In the genomic region with DNA sequence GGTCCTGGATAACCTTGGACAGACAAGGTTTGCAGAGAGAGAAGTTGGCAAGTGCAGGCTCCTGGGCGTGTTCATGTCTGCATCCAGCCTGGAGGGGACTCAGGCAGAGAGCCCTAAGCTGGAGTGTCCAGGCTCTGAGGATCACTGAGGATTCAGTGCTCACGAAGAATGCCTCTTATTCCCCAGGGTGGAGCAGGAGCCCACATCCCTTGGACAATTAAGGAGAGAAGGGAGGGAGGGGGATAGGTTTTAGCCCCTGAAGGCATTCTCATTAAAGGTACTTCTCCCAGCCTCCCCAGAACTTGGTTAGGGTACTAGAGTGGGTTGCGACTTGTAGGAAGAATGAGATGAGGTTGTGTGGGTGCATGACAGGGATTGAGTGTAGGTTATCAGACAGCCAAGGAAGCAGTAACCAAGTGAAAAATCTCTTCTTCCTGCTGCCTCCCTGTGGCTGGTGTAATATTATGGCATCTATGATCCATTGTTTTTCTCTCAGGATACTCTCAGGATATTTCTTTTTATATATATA, we compare ENCODE assay signal across 9 cellular contexts. TPM values are rescaled to one million over a fixed set of nuclear protein-coding genes. Genes with fewer than 3 reads are reported as not detected.
DNase-seq lines count a peak whose midpoint lies in the region; ATAC-seq and TF ChIP-seq lines count a peak whose summit lies in the region.
"Had no signal": no experiment of that assay in that cellular context is flagged by ENCODE, and none has a peak within 500 bp of the region (broad histone marks: within the 10 kb centered on the region; RNA-seq: fewer than 3 reads in every experiment).

No MANE protein-coding gene starts in this region.

- peak overlapping the region in 7 of 8 donors; percentile 80 to 98 (median 91) for H3K27ac Mint-ChIP-seq in CD8-positive, alpha-beta memory T cell
- H3K27ac Mint-ChIP-seq in mesothelial cell of epicardium: no peak overlapping the region

- H3K36me3 ChIP-seq in CD8-positive, alpha-beta memory T cell (ENCODE audit: insufficient read depth, low read length): no peaks in the 10 kb centered on the region
- no peaks in the 10 kb centered on the region for H3K36me3 ChIP-seq in skeletal muscle tissue (ENCODE audit: control insufficient read depth in 3 of 3, insufficient read depth in 3 of 3, low read length in 3 of 3)

- intact Hi-C loops in dorsolateral prefrontal cortex (cut with DNase I): no loop called here

- peak overlapping the region; percentile 87 for H3K27ac ChIP-seq in CD8-positive, alpha-beta memory T cell (ENCODE audit: low read depth, low read length)
- H3K27ac ChIP-seq in dorsolateral prefrontal cortex: peak overlapping the region in 27 of 59 donors; percentile 1 to 80 (median 53)
- peak overlapping the region; percentile 80 for H3K27ac ChIP-seq in skeletal muscle tissue (ENCODE audit: low read depth, low read length)

- no peaks in the 10 kb centered on the region for H3K27me3 ChIP-seq in CD8-positive, alpha-beta memory T cell (ENCODE audit: insufficient read depth, low read length, poor library complexity, severe bottlenecking)
- peaks cover 0 to 45% (median 0%) of the 10 kb centered on the region in 45 donors for H3K27me3 ChIP-seq in dorsolateral prefrontal cortex
- H3K27me3 ChIP-seq in skeletal muscle tissue (ENCODE audit: control insufficient read depth in 3 of 3, insufficient read depth in 3 of 3, low read length in 3 of 3): peaks cover 15 to 24% (median 18%) of the 10 kb centered on the region in 3 donors

- H3K9ac ChIP-seq in skeletal muscle tissue (ENCODE audit: low read depth in 1 of 3, low read length in 3 of 3): peak overlapping the region in 2 of 3 donors; percentile 50 to 66

- POLR2A ChIA-PET in CD8-positive, alpha-beta memory T cell (lab: Charles Lee): interaction anchor here (0.6 to 1.4 kb wide), 4 partner anchors 96 to 208 kb away, joined by 4 to 5 read pairs (median 4); no protein-coding TSS in a partner anchor

- peaks cover 0 to 1% of the 10 kb centered on the region in 2 donors for H3K27me3 Mint-ChIP-seq in CD8-positive, alpha-beta memory T cell
- peaks cover 20% of the 10 kb centered on the region for H3K27me3 Mint-ChIP-seq in mesothelial cell of epicardium (ENCODE audit: low read depth)

- no peaks in the 10 kb centered on the region for H3K9me3 ChIP-seq in CD8-positive, alpha-beta memory T cell (ENCODE audit: low read length)
- no peaks in the 10 kb centered on the region for H3K9me3 ChIP-seq in skeletal muscle tissue (ENCODE audit: control insufficient read depth in 3 of 3, low read length in 3 of 3)

- H3K36me3 Mint-ChIP-seq in CD8-positive, alpha-beta memory T cell: peaks cover 0 to 46% (median 11%) of the 10 kb centered on the region in 3 donors
- no peaks in the 10 kb centered on the region for H3K36me3 Mint-ChIP-seq in mesothelial cell of epicardium

- DNase-seq in CD8-positive, alpha-beta memory T cell: no peak
- no peak for DNase-seq in dorsolateral prefrontal cortex
- DNase-seq in NCI-H748 treated with DMSO at 0.1 percent for 48 hours (lab: John Stamatoyannopoulos, UW): no peak
- no peak for DNase-seq in mesothelial cell of epicardium (ENCODE audit: low spot score in 2 of 2, unreplicated experiment in 2 of 2)
- no peak for DNase-seq in NCI-H2227 treated with DMSO at 0.1 percent for 48 hours (lab: John Stamatoyannopoulos, UW)
- DNase-seq in COLO829 (ENCODE audit: low spot score): no peak
- DNase-seq: NCI-H1092 had no signal

- H3K9me3 Mint-ChIP-seq in CD8-positive, alpha-beta memory T cell: no peaks in the 10 kb centered on the region
- H3K9me3 Mint-ChIP-seq in mesothelial cell of epicardium: no peaks in the 10 kb centered on the region

- H3K4me1 Mint-ChIP-seq in CD8-positive, alpha-beta memory T cell: peaks cover 64 to 88% (median 86%) of the 10 kb centered on the region in 3 donors
- peaks cover 26% of the 10 kb centered on the region for H3K4me1 Mint-ChIP-seq in mesothelial cell of epicardium

- peak overlapping the region; percentile 84 for H3K4me3 ChIP-seq in CD8-positive, alpha-beta memory T cell (ENCODE audit: low read length)
- peak overlapping the region in 52 of 59 donors; percentile 5 to 61 (median 41) for H3K4me3 ChIP-seq in dorsolateral prefrontal cortex
- H3K4me3 ChIP-seq in skeletal muscle tissue (ENCODE audit: low read length in 3 of 3): peak overlapping the region; percentile 53 to 67 (median 65)

- peaks cover 35% of the 10 kb centered on the region for H3K4me1 ChIP-seq in CD8-positive, alpha-beta memory T cell (ENCODE audit: insufficient read depth, low read length)
- H3K4me1 ChIP-seq in skeletal muscle tissue (ENCODE audit: control insufficient read depth in 3 of 3, insufficient read depth in 3 of 3, low read length in 3 of 3): peaks cover 10 to 14% (median 12%) of the 10 kb centered on the region in 3 donors

- peak overlapping the region; percentile 85 to 98 (median 92) for H3K4me3 Mint-ChIP-seq in CD8-positive, alpha-beta memory T cell
- H3K4me3 Mint-ChIP-seq in mesothelial cell of epicardium: no peak overlapping the region

- CTCF ChIA-PET in CD8-positive, alpha-beta memory T cell (lab: Charles Lee): interaction anchor here (1.1 to 1.5 kb wide), 5 partner anchors 29 to 223 kb away, joined by 3 to 5 read pairs (median 3); partner anchors contain the start of gene TAP1

- TF ChIP-seq CTCF in dorsolateral prefrontal cortex (IDR thresholded peaks at IDR 0.05 in 54 of 56, conservative IDR thresholded peaks at IDR 0.05 in 2 of 56; ENCODE audit: low read depth in 1 of 56, partially characterized antibody in 56 of 56) (no peak), mesothelial cell of epicardium (IDR thresholded peaks at IDR 0.05; ENCODE audit: unreplicated experiment) (no peak)

- peak; percentile 1 for ATAC-seq in HG03135 (IDR thresholded peaks at IDR 0.05; ENCODE audit: unreplicated experiment)

RNA-seq across cellular contexts. Expression of gene HLA-DPB1, which starts 0.7 kb away (rescaled TPM):
- total RNA-seq in CD8-positive, alpha-beta memory T cell: 10 to 100 TPM; 20.8 to 25.1 TPM
- 178 TPM for polyA plus RNA-seq in CD8-positive, alpha-beta memory T cell
- total RNA-seq in dorsolateral prefrontal cortex (10 to 100 TPM; 14.1 to 88.3 (median 30.5) TPM), skeletal muscle tissue (9.9 TPM), mesothelial cell of epicardium (12.0 to 12.7 TPM (median 12.0 TPM) in 3 replicates)

RNA-seq across cellular contexts. Expression of gene HLA-DPA1, which starts 3.0 kb away (rescaled TPM):
- 10 to 100 TPM; 69.8 to 71.7 TPM for total RNA-seq in CD8-positive, alpha-beta memory T cell
- 156 TPM for polyA plus RNA-seq in CD8-positive, alpha-beta memory T cell
- total RNA-seq in dorsolateral prefrontal cortex: 100 to 1,000 TPM in 2 of 120 experiments, 10 to 100 TPM in 115, 1 to 10 TPM in 3; 5.9 to 107 (median 35.2) TPM
- total RNA-seq in skeletal muscle tissue: 14.6 TPM
- 2.0 to 2.2 TPM (median 2.0 TPM) in 3 replicates for total RNA-seq in mesothelial cell of epicardium
